1 cellular context compared by ENCODE assay signal in the genomic region with DNA sequence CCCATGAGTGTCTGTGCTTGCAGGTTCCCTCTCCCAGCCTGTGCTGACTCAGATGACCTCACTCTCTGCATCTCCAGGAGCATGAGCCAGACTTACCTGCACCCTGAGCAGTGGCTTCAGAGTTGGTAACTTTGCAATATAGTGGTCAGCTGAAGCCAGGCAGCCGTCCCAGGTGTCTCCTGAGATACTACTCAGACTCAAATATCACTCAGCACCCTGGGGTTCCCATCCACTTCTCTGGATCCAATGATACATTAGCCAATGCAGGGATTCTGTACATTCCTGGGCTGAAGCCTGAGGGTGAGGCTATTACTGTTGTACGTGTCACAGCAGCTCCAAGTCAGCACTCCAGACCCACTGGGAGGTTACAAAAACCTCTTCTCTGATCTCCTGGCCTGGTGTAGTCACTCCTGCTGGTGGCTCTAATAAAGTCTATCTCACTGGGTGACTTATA.
TF ChIP-seq lines count a peak whose summit lies in the region.

No MANE protein-coding gene starts in this region.

TF ChIP-seq in K562, 482 proteins besides CTCF, POLR2A, EP300 and RAD21 (continued from another document):
- TF ChIP-seq ARID3B (CRISPR knock-in tag; IDR thresholded peaks at IDR 0.05; ENCODE audit: borderline replicate concordance) (0 out of 2 replicates have a peak, but pooled peaks have one; percentile 80), ELK1 (CRISPR knock-in tag; IDR thresholded peaks at IDR 0.05) (no peak), JUN (IDR thresholded peaks at IDR 0.05; ENCODE audit: borderline replicate concordance, low read depth, low read length) (peak; percentile 63; the same call in 1 of the 2 replicates), JUN (CRISPR knock-in tag; IDR thresholded peaks at IDR 0.05; ENCODE audit: borderline replicate concordance) (no peak), ZNF583 (CRISPR knock-in tag; IDR thresholded peaks at IDR 0.05) (peak; percentile 73; the same call in 1 of the 2 replicates), C11orf30 (IDR thresholded peaks at IDR 0.05; ENCODE audit: low read depth) (peak; percentile 46; the same call in 1 of the 2 replicates)
